Comparison of ENCODE assay signal across 16 cellular contexts in genomic region chr5:41787257-41787656, GRCh38.
A peak's percentile ranks its signal among the peaks of the same experiment; 100 is the strongest.
DNase-seq lines count a peak whose midpoint lies in the region; ATAC-seq and TF ChIP-seq lines count a peak whose summit lies in the region.
"Had no signal": no experiment of that assay in that cellular context is flagged by ENCODE, and none has a peak within 500 bp of the region (broad histone marks: within the 10 kb centered on the region; RNA-seq: fewer than 3 reads in every experiment).

No MANE protein-coding gene starts in this region.

- intact Hi-C loops in activated CD8-positive, alpha-beta T cell treated with anti-CD3 and anti-CD28 coated beads for 36 hours (cut with micrococcal nuclease), result no loop called here

- H3K4me1 Mint-ChIP-seq in stimulated activated effector memory CD8-positive, alpha-beta T cell treated with anti-CD3 and anti-CD28 coated beads, Interleukin-12 subunit alpha, Interleukin-12 subunit beta, amount 100 ng/mL, for 72 hours, result no peaks in the 10 kb centered on the region
- H3K4me1 Mint-ChIP-seq in activated CD8-positive, alpha-beta T cell treated with anti-CD3 and anti-CD28 coated beads for 36 hours (ENCODE audit: low read depth), result no peaks in the 10 kb centered on the region
- H3K4me1 Mint-ChIP-seq: immature natural killer cell, memory B cell had no signal

- POLR2A ChIA-PET in activated CD8-positive, alpha-beta T cell treated with anti-CD3 and anti-CD28 coated beads for 36 hours (lab: Charles Lee), result no interaction called here

- H3K27me3 Mint-ChIP-seq in activated CD8-positive, alpha-beta T cell treated with anti-CD3 and anti-CD28 coated beads for 36 hours, result no peaks in the 10 kb centered on the region
- H3K27me3 Mint-ChIP-seq: memory B cell, T-cell had no signal

- peak; percentile 40 for ATAC-seq in GM21423 (IDR thresholded peaks at IDR 0.05; ENCODE audit: unreplicated experiment)
- ATAC-seq in stimulated activated effector memory CD8-positive, alpha-beta T cell treated with anti-CD3 and anti-CD28 coated beads, Interleukin-12 subunit alpha, Interleukin-12 subunit beta, amount 100 ng/mL, for 72 hours, result no peak
- ATAC-seq in HG02623 (IDR thresholded peaks at IDR 0.05; ENCODE audit: unreplicated experiment), result no peak
- ATAC-seq in activated CD8-positive, alpha-beta T cell treated with anti-CD3 and anti-CD28 coated beads for 36 hours, result no peak
- ATAC-seq: Panc1, T-cell had no signal

- no peaks in the 10 kb centered on the region for H3K9me3 Mint-ChIP-seq in stimulated activated effector memory CD8-positive, alpha-beta T cell treated with anti-CD3 and anti-CD28 coated beads, Interleukin-12 subunit alpha, Interleukin-12 subunit beta, amount 100 ng/mL, for 72 hours
- no peaks in the 10 kb centered on the region for H3K9me3 Mint-ChIP-seq in activated CD8-positive, alpha-beta T cell treated with anti-CD3 and anti-CD28 coated beads for 36 hours
- H3K9me3 Mint-ChIP-seq: activated T-helper 2 cell treated with anti-CD3 and anti-CD28 coated beads, Interferon-gamma antibody, Interleukin-2, Interleukin-4, amounts not matched to agents 10 μg/mL and 5 μg/mL and 100 μg/mL, durations not matched to agents 14 hours and 24 hours and 36 hours; immature natural killer cell; memory B cell; neural crest cell; T-cell had no signal

- H3K27ac Mint-ChIP-seq in stimulated activated effector memory CD8-positive, alpha-beta T cell treated with anti-CD3 and anti-CD28 coated beads, Interleukin-12 subunit alpha, Interleukin-12 subunit beta, amount 100 ng/mL, for 72 hours, result peak overlapping the region; percentile 13
- H3K27ac Mint-ChIP-seq in activated CD8-positive, alpha-beta T cell treated with anti-CD3 and anti-CD28 coated beads for 36 hours, result no peak overlapping the region
- H3K27ac Mint-ChIP-seq: activated T-helper 2 cell treated with anti-CD3 and anti-CD28 coated beads, Interferon-gamma antibody, Interleukin-2, Interleukin-4, amounts not matched to agents 10 μg/mL and 5 μg/mL and 100 μg/mL, durations not matched to agents 14 hours and 24 hours and 36 hours; memory B cell; T-cell had no signal

- no peak overlapping the region for H3K4me3 Mint-ChIP-seq in stimulated activated effector memory CD8-positive, alpha-beta T cell treated with anti-CD3 and anti-CD28 coated beads, Interleukin-12 subunit alpha, Interleukin-12 subunit beta, amount 100 ng/mL, for 72 hours
- no peak overlapping the region for H3K4me3 Mint-ChIP-seq in activated CD8-positive, alpha-beta T cell treated with anti-CD3 and anti-CD28 coated beads for 36 hours
- H3K4me3 Mint-ChIP-seq: immature natural killer cell, memory B cell, neural crest cell, T-cell had no signal

- H3K36me3 Mint-ChIP-seq in stimulated activated effector memory CD8-positive, alpha-beta T cell treated with anti-CD3 and anti-CD28 coated beads, Interleukin-12 subunit alpha, Interleukin-12 subunit beta, amount 100 ng/mL, for 72 hours, result peaks cover 92% of the 10 kb centered on the region
- H3K36me3 Mint-ChIP-seq in activated CD8-positive, alpha-beta T cell treated with anti-CD3 and anti-CD28 coated beads for 36 hours (ENCODE audit: low read depth), result peaks cover 39% of the 10 kb centered on the region

- DNase-seq in NCI-H69 (lab: John Stamatoyannopoulos, UW) (peak; percentile 66), dermis blood vessel endothelial cell (peak; percentile 32), NCI-H345 (lab: John Stamatoyannopoulos, UW) (no peak)
- no peak for DNase-seq in stimulated activated effector memory CD8-positive, alpha-beta T cell treated with anti-CD3 and anti-CD28 coated beads, Interleukin-12 subunit alpha, Interleukin-12 subunit beta, amount 100 ng/mL, for 72 hours (ENCODE audit: low spot score in 2 of 2)
- DNase-seq in activated CD8-positive, alpha-beta T cell treated with anti-CD3 and anti-CD28 coated beads for 36 hours, result no peak
- DNase-seq: glutamatergic neuron, immature natural killer cell, NCI-H187, NCI-H510A treated with DMSO at 0.1 percent for 48 hours, T-cell had no signal

- TF ChIP-seq CTCF in activated CD8-positive, alpha-beta T cell treated with anti-CD3 and anti-CD28 coated beads for 36 hours (IDR thresholded peaks at IDR 0.05), result no peak

- CTCF ChIA-PET in activated CD8-positive, alpha-beta T cell treated with anti-CD3 and anti-CD28 coated beads for 36 hours (lab: Charles Lee), result interaction anchor here (0.9 to 1.6 kb wide), 2 partner anchors 12 to 24 kb away, joined by 3 to 4 read pairs; no protein-coding TSS in a partner anchor

Comparison
In these comparisons a context has a peak if more than half of its experiments do, and no peak if none do; other contexts are left out.
1. DNase-seq: peak in NCI-H69 (single experiment) and dermis blood vessel endothelial cell (single experiment); none in stimulated activated effector memory CD8-positive, alpha-beta T cell treated with anti-CD3 and anti-CD28 coated beads, Interleukin-12 subunit alpha, Interleukin-12 subunit beta, amount 100 ng/mL, for 72 hours (0 of 2), NCI-H345 (single experiment) and activated CD8-positive, alpha-beta T cell treated with anti-CD3 and anti-CD28 coated beads for 36 hours (single experiment).